In genomic region chr16:49854227-49855203, GRCh38 we compare ENCODE assay signal across 9 cellular contexts. TPM values are rescaled to one million over a fixed set of nuclear protein-coding genes. Genes with fewer than 3 reads are reported as not detected.
A peak's percentile ranks its signal among the peaks of the same experiment; 100 is the strongest.
DNase-seq lines count a peak whose midpoint lies in the region; ATAC-seq, FAIRE-seq and TF ChIP-seq lines count a peak whose summit lies in the region.
"Had no signal": no experiment of that assay in that cellular context is flagged by ENCODE, and none has a peak within 500 bp of the region (broad histone marks: within the 10 kb centered on the region; RNA-seq: fewer than 3 reads in every experiment).

No MANE protein-coding gene starts in this region.

- peak overlapping the region; percentile 87 for H3K4me3 Mint-ChIP-seq in astrocyte (ENCODE audit: unreplicated experiment)

- H4K20me1 ChIP-seq in astrocyte (ENCODE audit: insufficient read depth, low read length) = peaks cover 43% of the 10 kb centered on the region

- peaks cover 2% of the 10 kb centered on the region for H3K27me3 Mint-ChIP-seq in astrocyte (ENCODE audit: low read depth, unreplicated experiment)

- H3K36me3 Mint-ChIP-seq in astrocyte (ENCODE audit: low read depth, unreplicated experiment) = no peaks in the 10 kb centered on the region

- no peak for FAIRE-seq in astrocyte (lab: Jason Lieb, UNC)

- H3K27ac Mint-ChIP-seq in astrocyte (ENCODE audit: unreplicated experiment) = peak overlapping the region; percentile 88

- peak overlapping the region; percentile 75 for H2AFZ ChIP-seq in astrocyte (ENCODE audit: low read depth, low read length)

- H3K79me2 ChIP-seq in astrocyte (ENCODE audit: insufficient read depth, low read length) = peaks cover 17% of the 10 kb centered on the region

- peaks cover 26% of the 10 kb centered on the region for H3K4me1 Mint-ChIP-seq in astrocyte (ENCODE audit: low read depth, unreplicated experiment)

- no peaks in the 10 kb centered on the region for H3K9me3 ChIP-seq in astrocyte (ENCODE audit: insufficient read depth, low read depth, low read length)

- no peak for TF ChIP-seq CTCF in astrocyte (IDR thresholded peaks at IDR 0.05; ENCODE audit: insufficient read depth, low read depth, low read length)

- no peaks in the 10 kb centered on the region for H3K36me3 ChIP-seq in astrocyte (ENCODE audit: insufficient read depth, low read length)

- DNase-seq in DMS 273 (lab: John Stamatoyannopoulos, UW; ENCODE audit: unreplicated experiment) (peak; percentile 76), DMS 273 treated with DMSO at 0.1 percent for 48 hours (lab: John Stamatoyannopoulos, UW) (no peak), astrocyte (ENCODE audit: low read depth) (no peak), substantia nigra (lab: John Stamatoyannopoulos, UW) (peak in 12 of 49 donors; percentile 6 to 46 (median 24)), cerebellar nuclear complex (lab: John Stamatoyannopoulos, UW) (no peak)
- no peak for DNase-seq in stimulated activated CD4-positive, alpha-beta T cell treated with anti-CD3 and anti-CD28 coated beads, Interleukin-4, amount 100 ng/mL, for 1 hour

- peak overlapping the region; percentile 90 for H3K4me2 ChIP-seq in astrocyte (ENCODE audit: low read length)

- H3K4me3 ChIP-seq in astrocyte (ENCODE audit: insufficient read depth, low read depth, low read length) = peak overlapping the region; percentile 51

- H3K4me1 ChIP-seq in astrocyte (ENCODE audit: insufficient read depth, low read length) = peaks cover 13% of the 10 kb centered on the region

- ATAC-seq in HG03139 (IDR thresholded peaks at IDR 0.05; ENCODE audit: unreplicated experiment) = peak; percentile 15

- no peaks in the 10 kb centered on the region for H3K9me3 Mint-ChIP-seq in astrocyte (ENCODE audit: unreplicated experiment)

- H3K27ac ChIP-seq in astrocyte (ENCODE audit: low read depth, low read length) = no peak overlapping the region
- H3K27ac ChIP-seq in layer of hippocampus (ENCODE audit: low read depth, low read length) = peak overlapping the region; percentile 52
- peak overlapping the region; percentile 21 for H3K27ac ChIP-seq in substantia nigra (ENCODE audit: low read depth, low read length, poor library complexity, severe bottlenecking)
- H3K27ac ChIP-seq: 22Rv1 had no signal

- peak overlapping the region; percentile 67 for H3K9ac ChIP-seq in astrocyte (ENCODE audit: low read length)

- H3K27me3 ChIP-seq in astrocyte (ENCODE audit: insufficient read depth, low read length) (no peaks in the 10 kb centered on the region), layer of hippocampus (ENCODE audit: control insufficient read depth, insufficient read depth, low read length) (no peaks in the 10 kb centered on the region)

RNA-seq across cellular contexts. Expression of gene ZNF423, which starts 1.4 kb away (rescaled TPM):
- 10.6 and 12.4 TPM in 2 replicates for total RNA-seq in astrocyte
